Comparison of ENCODE assay signal across 1 cellular context in genomic region chrX:20269848-20270556, GRCh38.
TF ChIP-seq lines count a peak whose summit lies in the region.

No MANE protein-coding gene starts in this region.

TF ChIP-seq in A549, 52 proteins besides CTCF, POLR2A, EP300 and RAD21:
- TF ChIP-seq MAFK (IDR thresholded peaks at IDR 0.05; ENCODE audit: partially characterized antibody) (peak; percentile 47), BCL3 (IDR thresholded peaks at IDR 0.05) (no peak)
